Comparison of ENCODE assay signal across 22 cellular contexts in the genomic region with DNA sequence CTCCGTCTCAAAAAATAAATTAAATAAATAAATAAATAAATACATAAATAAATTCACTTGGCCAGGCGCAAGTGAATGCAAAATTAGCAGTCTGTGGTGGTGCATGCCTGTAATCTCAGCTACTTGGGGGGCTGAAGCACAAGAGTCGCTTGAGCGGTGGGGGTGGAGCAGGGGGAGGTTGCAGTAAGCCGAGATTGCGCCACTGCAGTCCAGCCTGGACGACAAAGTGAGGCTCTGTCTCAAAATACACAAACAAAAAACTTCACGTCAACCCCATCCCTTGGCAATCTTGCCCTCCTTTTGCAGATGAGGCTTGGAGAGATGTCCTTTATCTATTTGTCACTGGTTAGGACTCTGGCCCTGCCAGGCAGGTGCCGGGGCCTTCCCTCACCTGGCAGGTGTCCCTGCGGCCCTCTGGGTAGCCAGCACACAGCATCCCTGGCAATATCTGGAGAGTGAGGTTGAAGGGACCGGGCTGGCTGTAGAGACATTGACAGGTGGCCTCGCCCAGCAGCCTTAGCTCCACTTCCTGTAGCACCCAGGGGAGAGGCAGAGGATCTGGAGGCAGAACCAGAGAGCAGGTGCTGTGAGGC. TPM values are rescaled to one million over a fixed set of nuclear protein-coding genes. Genes with fewer than 3 reads are reported as not detected.
"Had no signal": no experiment of that assay in that cellular context is flagged by ENCODE, and none has a peak within 500 bp of the region (broad histone marks: within the 10 kb centered on the region; RNA-seq: fewer than 3 reads in every experiment).

No MANE protein-coding gene starts in this region.

- H3K27ac ChIP-seq: cardiac muscle cell, esophagus squamous epithelium, heart right ventricle, left ventricle myocardium inferior, right atrium auricular region, thyroid gland had no signal

- DNase-seq: activated CD4-positive, alpha-beta memory T cell treated with anti-CD3 and anti-CD28 coated beads for 36 hours; activated CD4-positive, alpha-beta T cell treated with anti-CD3 and anti-CD28 coated beads for 36 hours; activated naive CD4-positive, alpha-beta T cell; activated naive CD8-positive, alpha-beta T cell treated with anti-CD3 and anti-CD28 coated beads for 36 hours; activated T-cell treated with anti-CD3 and anti-CD28 coated beads for 4 hours; amniotic stem cell; dermis blood vessel endothelial cell; effector memory CD4-positive, alpha-beta T cell; esophagus squamous epithelium; heart right ventricle; immature natural killer cell; kidney glomerular epithelial cell; left ventricle myocardium inferior; stimulated activated CD4-positive, alpha-beta T cell treated with anti-CD3 and anti-CD28 coated beads, Interleukin-2, amount 100 ng/mL, for 24 hours; stimulated activated naive CD4-positive, alpha-beta T cell treated with Interleukin-2 at 50 U/mL for 16 hours; thyroid gland had no signal

- H3K4me3 ChIP-seq: cardiac muscle cell, esophagus squamous epithelium, heart right ventricle, left ventricle myocardium inferior, right atrium auricular region, thyroid gland had no signal

- H3K9me3 ChIP-seq: esophagus squamous epithelium, heart right ventricle, left ventricle myocardium inferior, right atrium auricular region, thyroid gland had no signal

- H3K36me3 ChIP-seq: cardiac muscle cell, esophagus squamous epithelium, heart right ventricle, left ventricle myocardium inferior, right atrium auricular region, thyroid gland had no signal

- ATAC-seq: activated CD4-positive, alpha-beta T cell treated with anti-CD3 and anti-CD28 coated beads for 36 hours; heart right ventricle had no signal

- H3K27me3 ChIP-seq: thyroid gland had no signal

RNA-seq across cellular contexts. Expression of a gene that starts 4.4 kb away (rescaled TPM):
- total RNA-seq: dermis blood vessel endothelial cell had no signal

RNA-seq across cellular contexts. Expression of a gene that starts 10.0 kb away (rescaled TPM):
- total RNA-seq: activated CD4-positive, alpha-beta memory T cell treated with anti-CD3 and anti-CD28 coated beads for 36 hours; activated CD4-positive, alpha-beta T cell treated with anti-CD3 and anti-CD28 coated beads for 36 hours; activated naive CD8-positive, alpha-beta T cell treated with anti-CD3 and anti-CD28 coated beads for 36 hours; activated T-helper 1 cell treated with anti-CD3 and anti-CD28 coated beads, Interleukin-12 subunit alpha, Interleukin-12 subunit beta, Interleukin-2, Interleukin-4 antibody, amounts not matched to agents 30 ng/mL and 10 ng/mL and 1 ng/mL, durations not matched to agents 14 hours and 24 hours and 36 hours; chondrocyte; dermis blood vessel endothelial cell; left ventricle myocardium inferior; skeletal muscle tissue had no signal
- polyA plus RNA-seq: immature natural killer cell, neural cell had no signal
